In the genomic region with DNA sequence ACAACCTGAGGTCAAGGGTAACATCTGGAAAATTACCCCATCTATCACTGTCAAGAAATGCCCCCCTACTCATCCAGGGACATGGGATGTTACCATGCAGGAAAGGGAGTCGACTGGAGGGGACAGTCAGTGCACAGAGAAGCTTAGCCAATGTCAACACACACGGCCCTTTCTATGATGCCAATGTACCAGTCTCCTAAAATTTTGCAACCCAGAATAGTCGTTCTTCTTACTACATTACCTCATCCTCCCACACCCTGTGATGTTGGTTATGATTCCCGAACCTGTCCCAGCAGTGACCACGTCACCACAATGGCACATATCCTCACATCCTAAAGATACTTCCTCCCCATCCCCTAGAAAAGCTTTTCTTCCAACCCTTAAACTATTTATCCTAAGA, we compare ENCODE assay signal across 23 cellular contexts.
"Had no signal": no experiment of that assay in that cellular context is flagged by ENCODE, and none has a peak within 500 bp of the region (broad histone marks: within the 10 kb centered on the region; RNA-seq: fewer than 3 reads in every experiment).

No MANE protein-coding gene starts in this region.

- H3K27me3 ChIP-seq: left lung, ovary, right atrium auricular region, spleen, suprapubic skin, tibial artery, upper lobe of right lung, uterus had no signal

- H3K4me1 ChIP-seq: left lung, lower lobe of right lung, right atrium auricular region, spleen, suprapubic skin, tibial artery, upper lobe of right lung, uterus had no signal

- H3K36me3 ChIP-seq: ovary, uterus had no signal

- H3K27ac ChIP-seq: left lung, lower lobe of right lung, ovary, right atrium auricular region, spleen, suprapubic skin, thoracic aorta, tibial artery, upper lobe of right lung, uterus had no signal

- H3K9me3 ChIP-seq: left lung, lower lobe of right lung, ovary, right atrium auricular region, spleen, suprapubic skin, thoracic aorta, tibial artery, upper lobe of right lung, uterus had no signal

- ATAC-seq: left cardiac atrium; left lung; lower lobe of right lung; naive thymus-derived CD4-positive, alpha-beta T cell; natural killer cell treated with Interleukin-12 subunit alpha and Interleukin-12 subunit beta and Interleukin-15 and Interleukin-18, amount 100 ng/mL, for 72 hours; sciatic nerve; stimulated activated effector memory CD8-positive, alpha-beta T cell treated with anti-CD3 and anti-CD28 coated beads, Interleukin-12 subunit alpha, Interleukin-12 subunit beta, amount 100 ng/mL, for 72 hours; upper lobe of right lung had no signal

- DNase-seq: hippocampal formation; kidney glomerular epithelial cell; left cardiac atrium; left lung; lower lobe of right lung; mesendoderm; naive thymus-derived CD4-positive, alpha-beta T cell; ovary; small intestine; spleen; stimulated activated CD4-positive, alpha-beta T cell treated with anti-CD3 and anti-CD28 coated beads, Interleukin-4, amount 100 ng/mL, for 24 hours; stimulated activated naive CD4-positive, alpha-beta T cell; tibial artery; trophoblast cell; upper lobe of right lung; uterus had no signal

- H3K4me3 ChIP-seq: left lung, lower lobe of right lung, ovary, right atrium auricular region, spleen, suprapubic skin, thoracic aorta, tibial artery, upper lobe of right lung, uterus had no signal

- FAIRE-seq: keratinocyte, small intestine had no signal
